ENCODE assay signal across 1 cellular context in genomic region chr22:21876486-21877176, GRCh38.
TF ChIP-seq lines count a peak whose summit lies in the region.

No MANE protein-coding gene starts in this region.

TF ChIP-seq in K562, 482 proteins besides CTCF, POLR2A, EP300 and RAD21 (continued from another document and continues in another):
- TF ChIP-seq TBL1XR1 (IDR thresholded peaks at IDR 0.05; ENCODE audit: low read length in 2 of 2): peak in 1 of 2 experiments; percentile 10; a peak in 1 of 4 replicates
- no peak for TF ChIP-seq TFE3 (CRISPR knock-in tag; IDR thresholded peaks at IDR 0.05)
- no peak for TF ChIP-seq FOXA3 (CRISPR knock-in tag; conservative IDR thresholded peaks at IDR 0.05 in 1 of 2, IDR thresholded peaks at IDR 0.05 in 1 of 2)
- no peak for TF ChIP-seq KDM4B (IDR thresholded peaks at IDR 0.05; ENCODE audit: borderline replicate concordance in 2 of 2, low read depth in 1 of 2)
- 0 out of 2 replicates have a peak, but pooled peaks have one; percentile 84 for TF ChIP-seq EZH2 (IDR thresholded peaks at IDR 0.05; ENCODE audit: borderline replicate concordance, low read depth, low read length)
- no peak for TF ChIP-seq SRSF3 (IDR thresholded peaks at IDR 0.05; ENCODE audit: insufficient read depth, low read length)
- TF ChIP-seq KLF1 (tag; IDR thresholded peaks at IDR 0.05): no peak
- no peak for TF ChIP-seq CGGBP1 (CRISPR knock-in tag; IDR thresholded peaks at IDR 0.05)
- TF ChIP-seq VEZF1 (CRISPR knock-in tag; IDR thresholded peaks at IDR 0.05): no peak
- TF ChIP-seq HDAC8 (tag; IDR thresholded peaks at IDR 0.05): no peak
- no peak for TF ChIP-seq SRSF7 (optimal IDR thresholded peaks at IDR 0.05; ENCODE audit: low read depth, low read length)
- peak; percentile 56; the same call in 1 of the 2 replicates for TF ChIP-seq MXI1 (IDR thresholded peaks at IDR 0.05; ENCODE audit: low read depth, low read length)
- peak; percentile 55; the same call in 1 of the 2 replicates for TF ChIP-seq JUND (IDR thresholded peaks at IDR 0.05; ENCODE audit: borderline replicate concordance, low read depth, low read length)
- TF ChIP-seq JUND (tag; IDR thresholded peaks at IDR 0.05; ENCODE audit: borderline replicate concordance, low read depth, low read length): no peak
- TF ChIP-seq RHOXF2B (CRISPR knock-in tag; conservative IDR thresholded peaks at IDR 0.05): no peak
- no peak for TF ChIP-seq CEBPB (tag; IDR thresholded peaks at IDR 0.05)
- TF ChIP-seq MYC (IDR thresholded peaks at IDR 0.05; ENCODE audit: low read depth, low read length): peak; percentile 66
- TF ChIP-seq MYC (CRISPR knock-in tag; IDR thresholded peaks at IDR 0.05; ENCODE audit: borderline replicate concordance, low read depth): no peak
- no peak for TF ChIP-seq POU5F1 (IDR thresholded peaks at IDR 0.05; ENCODE audit: borderline replicate concordance, low read depth, low read length, partially characterized antibody)
- TF ChIP-seq E2F1 (CRISPR knock-in tag; IDR thresholded peaks at IDR 0.05): peak; percentile 79
- no peak for TF ChIP-seq ATF3 (IDR thresholded peaks at IDR 0.05)
- 0 out of 2 replicates have a peak, but pooled peaks have one; percentile 74 for TF ChIP-seq ATF3 (CRISPR knock-in tag; conservative IDR thresholded peaks at IDR 0.05)
- TF ChIP-seq MAFK (IDR thresholded peaks at IDR 0.05; ENCODE audit: low read length): peak; percentile 28; the same call in 1 of the 2 replicates
- TF ChIP-seq CHD4 (IDR thresholded peaks at IDR 0.05; ENCODE audit: insufficient read depth, insufficient replicate concordance, low read depth, low read length, poor library complexity, severe bottlenecking): peak; percentile 21
- no peak for TF ChIP-seq ATF2 (CRISPR knock-in tag; IDR thresholded peaks at IDR 0.05)
- TF ChIP-seq ARID3B (CRISPR knock-in tag; IDR thresholded peaks at IDR 0.05; ENCODE audit: borderline replicate concordance): no peak
- no peak for TF ChIP-seq PATZ1 (CRISPR knock-in tag; IDR thresholded peaks at IDR 0.05; ENCODE audit: borderline replicate concordance)
- peak; percentile 75; the same call in 1 of the 2 replicates for TF ChIP-seq BRD4 (IDR thresholded peaks at IDR 0.05)
- TF ChIP-seq TFAP4 (CRISPR knock-in tag; IDR thresholded peaks at IDR 0.05; ENCODE audit: borderline replicate concordance): no peak
- TF ChIP-seq NR4A1 (CRISPR knock-in tag; IDR thresholded peaks at IDR 0.05): no peak
- no peak for TF ChIP-seq NR4A1 (tag; IDR thresholded peaks at IDR 0.05)
- TF ChIP-seq ASH1L (IDR thresholded peaks at IDR 0.05; ENCODE audit: borderline replicate concordance, low read depth, partially characterized antibody): no peak
- TF ChIP-seq ZNF707 (CRISPR knock-in tag; conservative IDR thresholded peaks at IDR 0.05): no peak
- TF ChIP-seq ARID3A (IDR thresholded peaks at IDR 0.05; ENCODE audit: borderline replicate concordance, low read depth, low read length): peak; percentile 87
- TF ChIP-seq HMGXB4 (CRISPR knock-in tag; IDR thresholded peaks at IDR 0.05): peak; percentile 50; the same call in 1 of the 2 replicates
- TF ChIP-seq ZNF644 (tag; IDR thresholded peaks at IDR 0.05; ENCODE audit: low read depth): no peak
- TF ChIP-seq PHF21A (IDR thresholded peaks at IDR 0.05; ENCODE audit: borderline replicate concordance, low read depth): no peak
- TF ChIP-seq ZNF764 (CRISPR knock-in tag; IDR thresholded peaks at IDR 0.05; ENCODE audit: low read depth): no peak
- no peak for TF ChIP-seq ZBTB34 (CRISPR knock-in tag; IDR thresholded peaks at IDR 0.05)
- peak; percentile 92 for TF ChIP-seq STAT6 (CRISPR knock-in tag; IDR thresholded peaks at IDR 0.05)
- TF ChIP-seq XRCC3 (IDR thresholded peaks at IDR 0.05): no peak
